Comparison of ENCODE assay signal across 8 cellular contexts in the genomic region with DNA sequence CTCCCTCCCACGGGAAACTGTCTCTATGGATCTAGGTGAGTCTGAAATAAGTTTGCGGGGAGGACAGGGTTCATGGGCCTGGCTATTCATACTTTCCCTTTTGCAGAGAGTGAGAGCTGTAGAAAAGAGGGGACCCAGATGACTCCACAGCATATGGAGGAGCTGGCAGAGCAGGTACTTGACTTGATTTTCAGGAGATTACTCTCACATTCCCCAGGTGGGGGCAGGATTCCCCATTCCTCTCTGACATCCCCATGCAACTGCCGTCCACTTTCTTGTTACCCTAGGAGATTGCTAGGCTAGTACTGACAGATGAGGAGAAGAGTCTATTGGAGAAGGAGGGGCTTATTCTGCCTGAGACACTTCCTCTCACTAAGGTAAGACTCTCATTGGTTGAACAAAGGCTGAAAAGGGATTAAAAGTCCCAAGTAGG. TPM values are rescaled to one million over a fixed set of nuclear protein-coding genes. Genes with fewer than 3 reads are reported as not detected.
DNase-seq lines count a peak whose midpoint lies in the region; ATAC-seq and TF ChIP-seq lines count a peak whose summit lies in the region.

No MANE protein-coding gene starts in this region.

- DNase-seq in AG08396 (ENCODE audit: low spot score): peak; percentile 53
- DNase-seq in GM10248 (ENCODE audit: extremely low spot score): peak; percentile 56
- DNase-seq in NCI-H2196 (lab: John Stamatoyannopoulos, UW; ENCODE audit: unreplicated experiment): peak; percentile 42
- DNase-seq in activated naive CD8-positive, alpha-beta T cell treated with anti-CD3 and anti-CD28 coated beads, Interleukin-2, amount 10 ng/mL, durations not matched to agents 7 days and 5 days: no peak
- DNase-seq in stimulated activated naive B cell treated with anti-CD40 and anti-IgM and Interleukin-4, amounts not matched to agents 10 μg/mL and 1 μg/mL and 100 μg/mL, for 72 hours: no peak
- no peak for DNase-seq in effector CD4-positive, alpha-beta T cell

- CTCF ChIA-PET in GM10248 (lab: Yijun Ruan, JAX): interaction anchor here (0.9 to 11.0 kb wide), 14 partner anchors 11 to 133 kb away, joined by 3 to 134 read pairs (median 6); a partner anchor contains a TSS

- peaks cover 19% of the 10 kb centered on the region for H3K36me3 ChIP-seq in iPS-15b (ENCODE audit: control insufficient read depth, insufficient read depth, low read length)

- H3K36me3 Mint-ChIP-seq in activated naive CD8-positive, alpha-beta T cell treated with anti-CD3 and anti-CD28 coated beads, Interleukin-2, amount 10 ng/mL, durations not matched to agents 7 days and 5 days: peaks cover 12% of the 10 kb centered on the region
- H3K36me3 Mint-ChIP-seq in stimulated activated naive B cell treated with anti-CD40 and anti-IgM and Interleukin-4, amounts not matched to agents 10 μg/mL and 1 μg/mL and 100 μg/mL, for 72 hours: peaks cover 31 to 36% of the 10 kb centered on the region in 2 donors

- POLR2A ChIA-PET in GM10248 (lab: Yijun Ruan, JAX): interaction anchor here (1.1 to 1.8 kb wide), 5 partner anchors 8 to 96 kb away, joined by 3 to 4 read pairs (median 3); a partner anchor contains a TSS
- POLR2A ChIA-PET in activated naive CD8-positive, alpha-beta T cell treated with anti-CD3 and anti-CD28 coated beads, Interleukin-2, amount 10 ng/mL, durations not matched to agents 7 days and 5 days (lab: Charles Lee): interaction anchor here (1.3 to 4.0 kb wide), 11 partner anchors 8 to 129 kb away, joined by 4 to 53 read pairs (median 13); a partner anchor contains a TSS

- H3K27me3 Mint-ChIP-seq in activated naive CD8-positive, alpha-beta T cell treated with anti-CD3 and anti-CD28 coated beads, Interleukin-2, amount 10 ng/mL, durations not matched to agents 7 days and 5 days: no peaks in the 10 kb centered on the region
- H3K27me3 Mint-ChIP-seq in stimulated activated naive B cell treated with anti-CD40 and anti-IgM and Interleukin-4, amounts not matched to agents 10 μg/mL and 1 μg/mL and 100 μg/mL, for 72 hours: no peaks in the 10 kb centered on the region

- peak overlapping the region; percentile 57 for H3K9ac ChIP-seq in iPS-15b (ENCODE audit: low read depth, low read length)

- no peak overlapping the region for H3K4me3 Mint-ChIP-seq in activated naive CD8-positive, alpha-beta T cell treated with anti-CD3 and anti-CD28 coated beads, Interleukin-2, amount 10 ng/mL, durations not matched to agents 7 days and 5 days
- no peak overlapping the region for H3K4me3 Mint-ChIP-seq in stimulated activated naive B cell treated with anti-CD40 and anti-IgM and Interleukin-4, amounts not matched to agents 10 μg/mL and 1 μg/mL and 100 μg/mL, for 72 hours

- peak overlapping the region; percentile 96 for H3K4me3 ChIP-seq in iPS-15b (ENCODE audit: low read depth, low read length)

- no peak for TF ChIP-seq POLR2A in GM18505 (IDR thresholded peaks at IDR 0.05; ENCODE audit: borderline replicate concordance, extremely low read depth, insufficient read depth, insufficient read length)

- peak; percentile 7 for TF ChIP-seq CTCF in GM10248 (IDR thresholded peaks at IDR 0.05; ENCODE audit: control extremely low read depth, extremely low read depth, low read depth, missing control alignments)

- H3K9me3 ChIP-seq in iPS-15b (ENCODE audit: control insufficient read depth, insufficient read depth, low read length): no peaks in the 10 kb centered on the region

- no peaks in the 10 kb centered on the region for H3K27me3 ChIP-seq in iPS-15b (ENCODE audit: control insufficient read depth, insufficient read depth, low read length)

- ATAC-seq in activated naive CD8-positive, alpha-beta T cell treated with anti-CD3 and anti-CD28 coated beads, Interleukin-2, amount 10 ng/mL, durations not matched to agents 7 days and 5 days (ENCODE audit: low read depth): no peak
- peak; percentile 4 to 11 for ATAC-seq in stimulated activated naive B cell treated with anti-CD40 and anti-IgM and Interleukin-4, amounts not matched to agents 10 μg/mL and 1 μg/mL and 100 μg/mL, for 72 hours (replicated peaks)
- ATAC-seq in GM18505 (IDR thresholded peaks at IDR 0.05; ENCODE audit: unreplicated experiment): no peak

- peaks cover 21% of the 10 kb centered on the region for H3K4me1 ChIP-seq in iPS-15b (ENCODE audit: control insufficient read depth, insufficient read depth, low read length)

- H3K27ac Mint-ChIP-seq in activated naive CD8-positive, alpha-beta T cell treated with anti-CD3 and anti-CD28 coated beads, Interleukin-2, amount 10 ng/mL, durations not matched to agents 7 days and 5 days: peak overlapping the region; percentile 92
- H3K27ac Mint-ChIP-seq in stimulated activated naive B cell treated with anti-CD40 and anti-IgM and Interleukin-4, amounts not matched to agents 10 μg/mL and 1 μg/mL and 100 μg/mL, for 72 hours: peak overlapping the region; percentile 98

- H3K4me1 Mint-ChIP-seq in activated naive CD8-positive, alpha-beta T cell treated with anti-CD3 and anti-CD28 coated beads, Interleukin-2, amount 10 ng/mL, durations not matched to agents 7 days and 5 days: peaks cover 14% of the 10 kb centered on the region
- H3K4me1 Mint-ChIP-seq in stimulated activated naive B cell treated with anti-CD40 and anti-IgM and Interleukin-4, amounts not matched to agents 10 μg/mL and 1 μg/mL and 100 μg/mL, for 72 hours: peaks cover 15 to 26% of the 10 kb centered on the region in 2 donors

- H3K9me3 Mint-ChIP-seq in activated naive CD8-positive, alpha-beta T cell treated with anti-CD3 and anti-CD28 coated beads, Interleukin-2, amount 10 ng/mL, durations not matched to agents 7 days and 5 days: no peaks in the 10 kb centered on the region
- no peaks in the 10 kb centered on the region for H3K9me3 Mint-ChIP-seq in stimulated activated naive B cell treated with anti-CD40 and anti-IgM and Interleukin-4, amounts not matched to agents 10 μg/mL and 1 μg/mL and 100 μg/mL, for 72 hours

RNA-seq across cellular contexts. Expression of a gene that starts 0.7 kb away (rescaled TPM):
- total RNA-seq in activated naive CD8-positive, alpha-beta T cell treated with anti-CD3 and anti-CD28 coated beads, Interleukin-2, amount 10 ng/mL, durations not matched to agents 7 days and 5 days: 10 to 100 TPM; 21.1 to 24.1 TPM

RNA-seq across cellular contexts. Expression of a gene that starts 1.1 kb away (rescaled TPM):
- 100 to 1,000 TPM; 381 to 388 TPM for total RNA-seq in activated naive CD8-positive, alpha-beta T cell treated with anti-CD3 and anti-CD28 coated beads, Interleukin-2, amount 10 ng/mL, durations not matched to agents 7 days and 5 days

RNA-seq across cellular contexts. Expression of a gene that starts 15.9 kb away (rescaled TPM):
- total RNA-seq in activated naive CD8-positive, alpha-beta T cell treated with anti-CD3 and anti-CD28 coated beads, Interleukin-2, amount 10 ng/mL, durations not matched to agents 7 days and 5 days: 10 to 100 TPM; 60.1 to 62.2 TPM

RNA-seq across cellular contexts. Expression of a gene that starts 16.0 kb away (rescaled TPM):
- total RNA-seq in activated naive CD8-positive, alpha-beta T cell treated with anti-CD3 and anti-CD28 coated beads, Interleukin-2, amount 10 ng/mL, durations not matched to agents 7 days and 5 days: 10 to 100 TPM; 26.9 to 29.1 TPM

RNA-seq across cellular contexts. Expression of a gene that starts 21.0 kb away (rescaled TPM):
- not detected for total RNA-seq in activated naive CD8-positive, alpha-beta T cell treated with anti-CD3 and anti-CD28 coated beads, Interleukin-2, amount 10 ng/mL, durations not matched to agents 7 days and 5 days

Comparison
In these comparisons a context has a peak if more than half of its experiments do, and no peak if none do; other contexts are left out.
1. DNase-seq: peak in AG08396 (single experiment), GM10248 (single experiment) and NCI-H2196 (single experiment); none in activated naive CD8-positive, alpha-beta T cell treated with anti-CD3 and anti-CD28 coated beads, Interleukin-2, amount 10 ng/mL, durations not matched to agents 7 days and 5 days (single experiment), stimulated activated naive B cell treated with anti-CD40 and anti-IgM and Interleukin-4, amounts not matched to agents 10 μg/mL and 1 μg/mL and 100 μg/mL, for 72 hours (single experiment) and effector CD4-positive, alpha-beta T cell (single experiment).
2. ATAC-seq: peak in stimulated activated naive B cell treated with anti-CD40 and anti-IgM and Interleukin-4, amounts not matched to agents 10 μg/mL and 1 μg/mL and 100 μg/mL, for 72 hours (2 of 2); none in activated naive CD8-positive, alpha-beta T cell treated with anti-CD3 and anti-CD28 coated beads, Interleukin-2, amount 10 ng/mL, durations not matched to agents 7 days and 5 days (single experiment) and GM18505 (single experiment).